ENCODE assay signal across 23 cellular contexts in the genomic region with DNA sequence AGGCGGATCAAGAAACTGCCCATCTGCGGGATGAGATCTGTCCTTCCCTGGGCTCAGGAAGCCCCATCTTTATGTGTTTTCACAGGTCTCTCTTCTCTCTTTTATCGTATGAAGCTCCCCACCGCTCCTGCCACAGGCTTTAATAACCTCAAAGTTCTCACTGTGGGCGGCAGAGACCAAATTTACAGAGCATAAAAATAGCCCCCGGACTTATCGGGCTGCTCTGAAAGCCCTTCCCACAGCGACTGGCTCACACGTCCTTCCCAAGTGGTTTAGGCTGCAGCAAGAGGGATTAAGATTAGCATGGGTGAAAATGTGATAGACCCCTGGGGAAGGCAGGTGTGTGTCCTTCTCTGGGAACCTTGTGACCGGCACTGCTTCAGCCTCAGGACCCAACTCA. TPM values are rescaled to one million over a fixed set of nuclear protein-coding genes. Genes with fewer than 3 reads are reported as not detected.
DNase-seq lines count a peak whose midpoint lies in the region; ATAC-seq and TF ChIP-seq lines count a peak whose summit lies in the region.
"Had no signal": no experiment of that assay in that cellular context is flagged by ENCODE, and none has a peak within 500 bp of the region (broad histone marks: within the 10 kb centered on the region; RNA-seq: fewer than 3 reads in every experiment).

No MANE protein-coding gene starts in this region.

- no peaks in the 10 kb centered on the region for H3K27me3 ChIP-seq in adrenal gland
- no peaks in the 10 kb centered on the region for H3K27me3 ChIP-seq in left ventricle myocardium inferior (ENCODE audit: low read depth)
- peaks cover 11% of the 10 kb centered on the region for H3K27me3 ChIP-seq in suprapubic skin
- H3K27me3 ChIP-seq: ascending aorta, upper lobe of left lung had no signal

- peak; percentile 35 for ATAC-seq in Right ventricle myocardium inferior
- ATAC-seq in HG03460 (IDR thresholded peaks at IDR 0.05; ENCODE audit: unreplicated experiment): no peak
- ATAC-seq in GM21619 (IDR thresholded peaks at IDR 0.05; ENCODE audit: unreplicated experiment): no peak
- ATAC-seq: activated naive CD4-positive, alpha-beta T cell treated with anti-CD3 and anti-CD28 coated beads, Interleukin-2, amount 50 U/mL, for 72 hours; activated T-helper 17 cell treated with anti-CD3 and anti-CD28 coated beads, Interleukin-2, amount 50 U/mL, for 72 hours; SK-N-SH treated with all-trans-retinoic acid at 6 μM for 48 hours had no signal

- intact Hi-C loops in Right ventricle myocardium inferior (cut with DNase I): no loop called here
- intact Hi-C loops in cardiac septum (cut with DNase I): loop anchor here (1.0 kb wide), 1 partner anchor 17 kb away; no protein-coding TSS in a partner anchor
- intact Hi-C loops in adrenal gland (cut with DNase I): no loop called here
- intact Hi-C loops in left ventricle myocardium inferior (cut with micrococcal nuclease): no loop called here

- no peaks in the 10 kb centered on the region for H3K9me3 ChIP-seq in adrenal gland (replicated peaks in 1 of 3)
- no peaks in the 10 kb centered on the region for H3K9me3 ChIP-seq in left ventricle myocardium inferior (replicated peaks)
- H3K9me3 ChIP-seq in suprapubic skin: no peaks in the 10 kb centered on the region
- H3K9me3 ChIP-seq: ascending aorta, prostate gland, upper lobe of left lung had no signal

- H3K27ac ChIP-seq in adrenal gland (peak overlapping the region; percentile 68 to 96 (median 88)), left ventricle myocardium inferior (replicated peaks) (peak overlapping the region; percentile 95), suprapubic skin (no peak overlapping the region)
- H3K27ac ChIP-seq: ascending aorta, prostate gland, upper lobe of left lung had no signal

- TF ChIP-seq POLR2A in adrenal gland (IDR thresholded peaks at IDR 0.05) (no peak), suprapubic skin (IDR thresholded peaks at IDR 0.05) (no peak)

- no peak for TF ChIP-seq EP300 in suprapubic skin (IDR thresholded peaks at IDR 0.05)

- 70 to 86% (median 83%) methylated on average over 9 to 10 of the region's 10 CpGs for WGBS in adrenal gland, 4 donors
- WGBS in suprapubic skin: 89% methylated on average over 10 of the region's 10 CpGs

- H3K4me3 ChIP-seq in adrenal gland (no peak overlapping the region), left ventricle myocardium inferior (peak overlapping the region; percentile 35), suprapubic skin (no peak overlapping the region)
- H3K4me3 ChIP-seq: ascending aorta, prostate gland, upper lobe of left lung had no signal

- H3K36me3 ChIP-seq in adrenal gland (replicated peaks in 1 of 2) (no peaks in the 10 kb centered on the region), left ventricle myocardium inferior (no peaks in the 10 kb centered on the region), suprapubic skin (no peaks in the 10 kb centered on the region)
- H3K36me3 ChIP-seq: ascending aorta, prostate gland, upper lobe of left lung had no signal

- H3K4me1 ChIP-seq in adrenal gland (replicated peaks in 1 of 2): peaks cover 6 to 16% of the 10 kb centered on the region in 2 donors
- H3K4me1 ChIP-seq in left ventricle myocardium inferior: peaks cover 71% of the 10 kb centered on the region
- H3K4me1 ChIP-seq in suprapubic skin: peaks cover 3% of the 10 kb centered on the region
- H3K4me1 ChIP-seq: ascending aorta, prostate gland had no signal

- DNase-seq in Right ventricle myocardium inferior (ENCODE audit: missing footprints) (peak; percentile 6), cardiac septum (ENCODE audit: low spot score) (no peak), adrenal gland (no peak), left ventricle myocardium inferior (no peak), suprapubic skin (ENCODE audit: low spot score in 2 of 2) (no peak), DMS153 (lab: John Stamatoyannopoulos, UW) (no peak)
- DNase-seq: activated CD4-positive, alpha-beta memory T cell treated with anti-CD3 and anti-CD28 coated beads for 36 hours; activated CD4-positive, CD25-positive, alpha-beta regulatory T cell; activated CD8-positive, alpha-beta memory T cell treated with anti-CD3 and anti-CD28 coated beads, Interleukin-2, amount 50 U/mL, for 48 hours; AML-193; DND-41; glutamatergic neuron; HFFc6; KBM-7; RPMI8226; upper lobe of left lung had no signal

- no peak for TF ChIP-seq CTCF in adrenal gland (IDR thresholded peaks at IDR 0.05)
- TF ChIP-seq CTCF in left ventricle myocardium inferior (IDR thresholded peaks at IDR 0.05; ENCODE audit: borderline replicate concordance): no peak
- TF ChIP-seq CTCF in suprapubic skin (IDR thresholded peaks at IDR 0.05): no peak

RNA-seq across cellular contexts. Expression of gene TESC, which starts 47.8 kb away (rescaled TPM):
- total RNA-seq in Right ventricle myocardium inferior: 93.9 TPM
- total RNA-seq in cardiac septum: 23.7 TPM
- 100 to 1,000 TPM in 2 of 8 donors, 10 to 100 TPM in 6; 47.8 to 144 (median 82.9) TPM for total RNA-seq in adrenal gland
- polyA plus RNA-seq in adrenal gland: 10 to 100 TPM; 34.3 to 73.2 (median 45.4) TPM
- 92.1 TPM for total RNA-seq in left ventricle myocardium inferior
- 10 to 100 TPM in 3 of 4 donors, 1 to 10 TPM in 1; 7.2 to 21.9 (median 19.9) TPM for total RNA-seq in suprapubic skin
- total RNA-seq: HFFc6 had no signal
